ENCODE assay signal across 8 cellular contexts in the genomic region with DNA sequence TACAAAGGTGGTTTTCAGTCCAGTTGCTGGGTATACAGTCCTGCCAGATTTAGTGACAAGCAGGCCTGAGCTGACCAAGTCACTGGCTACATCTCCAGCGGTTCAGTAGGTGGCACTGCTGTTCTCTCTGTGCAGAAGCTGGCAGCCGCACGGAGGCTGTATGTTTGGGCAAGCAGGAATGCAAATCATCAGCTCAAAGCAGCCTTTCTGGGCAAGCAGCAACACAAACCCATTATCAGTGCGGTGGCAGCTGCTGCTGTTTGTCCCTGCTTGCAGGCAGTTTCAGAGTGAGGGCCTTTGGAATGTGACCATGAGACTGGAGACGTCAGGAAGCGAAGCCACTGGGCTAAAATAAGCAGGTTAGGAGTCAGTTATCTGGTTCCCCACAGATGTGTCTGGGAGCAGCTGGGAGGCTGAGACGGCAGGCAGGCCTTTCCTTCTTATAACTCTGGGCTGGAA.
DNase-seq lines count a peak whose midpoint lies in the region; ATAC-seq and TF ChIP-seq lines count a peak whose summit lies in the region.

No MANE protein-coding gene starts in this region.

- peak; percentile 100 for ATAC-seq in GM18498 (IDR thresholded peaks at IDR 0.05; ENCODE audit: unreplicated experiment)
- peak; percentile 100 for ATAC-seq in HG02870 (IDR thresholded peaks at IDR 0.05; ENCODE audit: unreplicated experiment)

- H3K27ac ChIP-seq in adrenal gland: peak overlapping the region in 2 of 5 donors; percentile 26 to 64
- peak overlapping the region; percentile 74 for H3K27ac ChIP-seq in left ventricle myocardium inferior (replicated peaks)
- H3K27ac ChIP-seq in rectal smooth muscle tissue (ENCODE audit: low read depth, low read length): peak overlapping the region; percentile 2

- H3K36me3 ChIP-seq in adrenal gland (replicated peaks in 1 of 2) (no peaks in the 10 kb centered on the region), left ventricle myocardium inferior (no peaks in the 10 kb centered on the region), rectal smooth muscle tissue (ENCODE audit: control insufficient read depth, insufficient read depth, low read length) (no peaks in the 10 kb centered on the region)

- peak in 1 of 2 donors; percentile 32 for TF ChIP-seq POLR2A in adrenal gland (IDR thresholded peaks at IDR 0.05)

- TF ChIP-seq CTCF in adrenal gland (IDR thresholded peaks at IDR 0.05): peak; percentile 59 to 93 (median 87)
- TF ChIP-seq CTCF in left ventricle myocardium inferior (IDR thresholded peaks at IDR 0.05; ENCODE audit: borderline replicate concordance): peak; percentile 87

- H3K27me3 ChIP-seq in adrenal gland (no peaks in the 10 kb centered on the region), left ventricle myocardium inferior (ENCODE audit: low read depth) (no peaks in the 10 kb centered on the region), rectal smooth muscle tissue (ENCODE audit: control insufficient read depth, insufficient read depth, low read length) (no peaks in the 10 kb centered on the region)

- H3K4me1 ChIP-seq in adrenal gland (replicated peaks in 1 of 2): peaks cover 0 to 5% of the 10 kb centered on the region in 2 donors
- peaks cover 17% of the 10 kb centered on the region for H3K4me1 ChIP-seq in left ventricle myocardium inferior
- no peaks in the 10 kb centered on the region for H3K4me1 ChIP-seq in rectal smooth muscle tissue (ENCODE audit: control insufficient read depth, insufficient read depth, low read length)

- WGBS in adrenal gland, 4 donors: 0 to 8% (median 3%) methylated on average over 4 to 7 of the region's 7 CpGs

- H3K9me3 ChIP-seq in adrenal gland (replicated peaks in 1 of 3) (no peaks in the 10 kb centered on the region), left ventricle myocardium inferior (replicated peaks) (no peaks in the 10 kb centered on the region)

- intact Hi-C loops in adrenal gland (cut with DNase I): loop anchor here in 1 of 2 donors (5.0 kb wide), 1 partner anchor 143 kb away; no protein-coding TSS in a partner anchor
- intact Hi-C loops in left ventricle myocardium inferior (cut with micrococcal nuclease): loop anchor here (5.0 kb wide), 1 partner anchor 143 kb away; no protein-coding TSS in a partner anchor

- no peak overlapping the region for H3K9ac ChIP-seq in rectal smooth muscle tissue (ENCODE audit: low read length)

- peak; percentile 68 for DNase-seq in NCI-H1417 treated with DMSO at 0.1 percent for 48 hours (lab: John Stamatoyannopoulos, UW)
- peak; percentile 53 for DNase-seq in T follicular helper cell (ENCODE audit: low read depth)
- peak; percentile 78 to 96 (median 92) for DNase-seq in adrenal gland
- DNase-seq in left ventricle myocardium inferior: peak; percentile 79
- no peak for DNase-seq in cortex of kidney (lab: John Stamatoyannopoulos, UW)

- H3K4me3 ChIP-seq in adrenal gland (no peak overlapping the region), left ventricle myocardium inferior (no peak overlapping the region), rectal smooth muscle tissue (ENCODE audit: low read length) (no peak overlapping the region)
